Comparison of ENCODE assay signal across 8 cellular contexts in genomic region chr12:67069451-67070306, GRCh38.
DNase-seq lines count a peak whose midpoint lies in the region; ATAC-seq, FAIRE-seq and TF ChIP-seq lines count a peak whose summit lies in the region.

No MANE protein-coding gene starts in this region.

- H3K27ac Mint-ChIP-seq in CD8-positive, alpha-beta T cell, result no peak overlapping the region

- no peaks in the 10 kb centered on the region for H3K36me3 Mint-ChIP-seq in CD8-positive, alpha-beta T cell

- peak; percentile 63 for ATAC-seq in CD8-positive, alpha-beta T cell
- peak; percentile 80 for ATAC-seq in GM19397 (IDR thresholded peaks at IDR 0.05; ENCODE audit: unreplicated experiment)
- ATAC-seq in body of pancreas, result peak; percentile 83

- H3K9me3 ChIP-seq in CD8-positive, alpha-beta T cell (ENCODE audit: low read length), result no peaks in the 10 kb centered on the region
- H3K9me3 ChIP-seq in body of pancreas (no peaks in the 10 kb centered on the region), kidney (ENCODE audit: control insufficient read depth in 1 of 2, low read length in 2 of 2) (no peaks in the 10 kb centered on the region)

- H3K9me3 Mint-ChIP-seq in CD8-positive, alpha-beta T cell, result no peaks in the 10 kb centered on the region

- H3K4me1 ChIP-seq in CD8-positive, alpha-beta T cell (ENCODE audit: insufficient read depth, low read length), result peaks cover 12% of the 10 kb centered on the region
- peaks cover 10% of the 10 kb centered on the region for H3K4me1 ChIP-seq in body of pancreas
- no peaks in the 10 kb centered on the region for H3K4me1 ChIP-seq in kidney (ENCODE audit: control insufficient read depth in 1 of 2, insufficient read depth in 1 of 2, low read depth in 1 of 2, low read length in 2 of 2)

- peak overlapping the region in 1 of 2 donors; percentile 67 for H3K9ac ChIP-seq in kidney (ENCODE audit: low read length in 2 of 2)

- peaks cover 44% of the 10 kb centered on the region for H3K27me3 Mint-ChIP-seq in CD8-positive, alpha-beta T cell (ENCODE audit: low read depth)

- no peak for TF ChIP-seq CTCF in CD8-positive, alpha-beta T cell (IDR thresholded peaks at IDR 0.05)
- TF ChIP-seq CTCF in body of pancreas (IDR thresholded peaks at IDR 0.05) (peak in 4 of 7 experiments; percentile 12 to 37 (median 24)), kidney (IDR thresholded peaks at IDR 0.05; ENCODE audit: borderline replicate concordance, extremely low read depth, insufficient read depth) (peak; percentile 1)

- 1 to 4% methylated on average over 15 to 47 of the region's 68 CpGs for WGBS in body of pancreas, 2 donors

- peak overlapping the region; percentile 47 for H3K4me3 ChIP-seq in CD8-positive, alpha-beta T cell (ENCODE audit: low read depth, low read length)
- H3K4me3 ChIP-seq in body of pancreas, result peak overlapping the region; percentile 39 to 51
- peak overlapping the region; percentile 2 to 71 for H3K4me3 ChIP-seq in kidney (ENCODE audit: low read length in 2 of 2)

- peak in 2 of 3 donors; percentile 0 to 19 for TF ChIP-seq POLR2A in body of pancreas (IDR thresholded peaks at IDR 0.05)

- intact Hi-C loops in CD8-positive, alpha-beta T cell (cut with DNase I, micrococcal nuclease), result no loop called here
- intact Hi-C loops in body of pancreas (cut with DNase I) (no loop called here), kidney (cut with DNase I) (no loop called here)

- in situ Hi-C loops in G401 (cut with HindIII; ENCODE audit: low sequenced_read_pairs), result no loop called here

- FAIRE-seq in kidney (lab: Jason Lieb, UNC), result no peak

- H3K4me1 Mint-ChIP-seq in CD8-positive, alpha-beta T cell (ENCODE audit: low read depth), result peaks cover 17% of the 10 kb centered on the region

- no peak overlapping the region for H3K27ac ChIP-seq in CD8-positive, alpha-beta T cell (ENCODE audit: low read depth, low read length)
- H3K27ac ChIP-seq in body of pancreas, result peak overlapping the region; percentile 5 to 86 (median 76)
- H3K27ac ChIP-seq in kidney (ENCODE audit: low read depth in 2 of 2, low read length in 2 of 2), result peak overlapping the region in 1 of 2 donors; percentile 57

- peak overlapping the region; percentile 80 for H3K4me3 Mint-ChIP-seq in CD8-positive, alpha-beta T cell

- peaks cover 4% of the 10 kb centered on the region for H3K27me3 ChIP-seq in CD8-positive, alpha-beta T cell (ENCODE audit: insufficient read depth, low read length)
- no peaks in the 10 kb centered on the region for H3K27me3 ChIP-seq in body of pancreas

- CTCF ChIA-PET in CD8-positive, alpha-beta T cell (lab: Charles Lee), result no interaction called here

- peak in 3 of 7 experiments; percentile 24 to 39 (median 37) for DNase-seq in CD8-positive, alpha-beta T cell
- DNase-seq in HK-2 (ENCODE audit: unreplicated experiment), result peak; percentile 55
- peak; percentile 3 for DNase-seq in SKM-1 (lab: John Stamatoyannopoulos, UW; ENCODE audit: unreplicated experiment)
- peak; percentile 38 to 68 (median 53) for DNase-seq in body of pancreas
- DNase-seq in kidney, result peak; percentile 77
- peak; percentile 44 to 57 for DNase-seq in stimulated activated CD4-positive, alpha-beta T cell treated with anti-CD3 and anti-CD28 coated beads, Interleukin-2, amount 100 ng/mL, for 24 hours
- no peak for DNase-seq in G401 (ENCODE audit: low spot score)

- no peaks in the 10 kb centered on the region for H3K36me3 ChIP-seq in CD8-positive, alpha-beta T cell (ENCODE audit: insufficient read depth, low read length)
- H3K36me3 ChIP-seq in body of pancreas (replicated peaks in 1 of 2; ENCODE audit: insufficient read depth in 1 of 2, low read depth in 2 of 2) (no peaks in the 10 kb centered on the region), kidney (ENCODE audit: control insufficient read depth in 1 of 2, insufficient read depth in 2 of 2, low read length in 2 of 2) (no peaks in the 10 kb centered on the region)

- POLR2A ChIA-PET in CD8-positive, alpha-beta T cell (lab: Charles Lee), result no interaction called here
